7 cellular contexts compared by ENCODE assay signal in genomic region chr15:30661154-30661553, GRCh38. TPM values are rescaled to one million over a fixed set of nuclear protein-coding genes. Genes with fewer than 3 reads are reported as not detected.
DNase-seq lines count a peak whose midpoint lies in the region; FAIRE-seq and TF ChIP-seq lines count a peak whose summit lies in the region.
"Not testable (repeated sequence)": the region's sequence is repeated elsewhere in the genome, so short reads cannot be mapped to it uniquely, and the experiment has no call there.

No MANE protein-coding gene starts in this region.

- not testable (repeated sequence) for FAIRE-seq in astrocyte (lab: Jason Lieb, UNC)
- peak; percentile 46 for FAIRE-seq in endothelial cell of umbilical vein (lab: Jason Lieb, UNC)

- TF ChIP-seq CTCF in OCI-LY3 (IDR thresholded peaks at IDR 0.05; ENCODE audit: low read depth, low read length) (peak; percentile 44), astrocyte (IDR thresholded peaks at IDR 0.05; ENCODE audit: insufficient read depth, low read depth, low read length) (peak; percentile 53), osteocyte (IDR thresholded peaks at IDR 0.05) (peak; percentile 66)
- TF ChIP-seq CTCF in endothelial cell of umbilical vein (IDR thresholded peaks at IDR 0.05; ENCODE audit: extremely low read depth in 1 of 2, insufficient read depth in 1 of 2, low read depth in 1 of 2, low read length in 2 of 2), result not testable (repeated sequence)

- H2AFZ ChIP-seq in OCI-LY3 (ENCODE audit: low read depth, low read length); astrocyte (ENCODE audit: low read depth, low read length); endothelial cell of umbilical vein (ENCODE audit: low read depth, low read length): not testable (repeated sequence)

- H3K27me3 ChIP-seq in OCI-LY3 (ENCODE audit: low read depth, low read length); astrocyte (ENCODE audit: insufficient read depth, low read length); endothelial cell of umbilical vein (ENCODE audit: control insufficient read depth in 2 of 2, insufficient read depth in 2 of 2, low read length in 2 of 2): not testable (repeated sequence)

- not testable (repeated sequence) for H3K4me2 ChIP-seq in OCI-LY3 (ENCODE audit: low read length); astrocyte (ENCODE audit: low read length); endothelial cell of umbilical vein (ENCODE audit: insufficient read depth, low read length)

- H3K4me3 Mint-ChIP-seq in astrocyte (ENCODE audit: unreplicated experiment); osteocyte (ENCODE audit: unreplicated experiment): not testable (repeated sequence)

- not testable (repeated sequence) for H3K27ac Mint-ChIP-seq in astrocyte (ENCODE audit: unreplicated experiment); osteocyte (ENCODE audit: unreplicated experiment)

- DNase-seq in DMS53 (lab: John Stamatoyannopoulos, UW), result peak; percentile 38
- peak; percentile 5 for DNase-seq in Jurkat, Clone E6-1 (ENCODE audit: low read depth, low spot score)
- DNase-seq in astrocyte (ENCODE audit: low read depth); osteocyte (ENCODE audit: extremely low spot score, unreplicated experiment): not testable (repeated sequence)
- peak; percentile 32 for DNase-seq in endothelial cell of umbilical vein (ENCODE audit: low read depth, low spot score)
- peak; percentile 29 for DNase-seq in iris pigment epithelial cell (ENCODE audit: low read depth)

- H3K9me3 Mint-ChIP-seq in astrocyte (ENCODE audit: unreplicated experiment); osteocyte (ENCODE audit: unreplicated experiment): not testable (repeated sequence)

- not testable (repeated sequence) for H3K9ac ChIP-seq in OCI-LY3 (ENCODE audit: low read length); astrocyte (ENCODE audit: low read length); endothelial cell of umbilical vein (replicated peaks; ENCODE audit: extremely low read depth, insufficient read depth, low read length)

- POLR2A ChIA-PET in endothelial cell of umbilical vein (lab: Charles Lee), result not testable (repeated sequence)

- not testable (repeated sequence) for TF ChIP-seq POLR2A in endothelial cell of umbilical vein (IDR thresholded peaks at IDR 0.05; ENCODE audit: low read depth, low read length)

- H3K9me3 ChIP-seq in OCI-LY3 (ENCODE audit: insufficient read depth, low read length); astrocyte (ENCODE audit: insufficient read depth, low read depth, low read length); endothelial cell of umbilical vein (replicated peaks; ENCODE audit: control insufficient read depth, insufficient read depth, low read length): not testable (repeated sequence)

- H3K36me3 Mint-ChIP-seq in astrocyte (ENCODE audit: low read depth, unreplicated experiment); osteocyte (ENCODE audit: unreplicated experiment): not testable (repeated sequence)

- CTCF ChIA-PET in endothelial cell of umbilical vein (lab: Charles Lee), result interaction anchor here (1.5 to 1.9 kb wide), 2 partner anchors 95 to 468 kb away, joined by 3 to 5 read pairs; no protein-coding TSS in a partner anchor

- not testable (repeated sequence) for H3K27ac ChIP-seq in OCI-LY3 (ENCODE audit: low read length); astrocyte (ENCODE audit: low read depth, low read length); endothelial cell of umbilical vein (ENCODE audit: insufficient read depth, low read depth, low read length)

- dilution Hi-C loops in endothelial cell of umbilical vein (cut with MboI; ENCODE audit: extremely low pct_ligation_motif_present, low sequenced_read_pairs), result not testable (repeated sequence)

- BruUV-seq in endothelial cell of umbilical vein (replicated peaks; lab: Mats Ljungman, UMichigan), result not testable (repeated sequence)

- H3K9me1 ChIP-seq in endothelial cell of umbilical vein (replicated peaks; ENCODE audit: control insufficient read depth, extremely low read depth, insufficient read depth, low read length), result not testable (repeated sequence)

- H3K4me1 ChIP-seq in OCI-LY3 (ENCODE audit: low read length); astrocyte (ENCODE audit: insufficient read depth, low read length); endothelial cell of umbilical vein (ENCODE audit: control insufficient read depth, extremely low read depth, insufficient read depth, low read length): not testable (repeated sequence)

- H3K79me2 ChIP-seq in OCI-LY3 (ENCODE audit: low read length) (peaks cover 30% of the 10 kb centered on the region), astrocyte (ENCODE audit: insufficient read depth, low read length) (peaks cover 33% of the 10 kb centered on the region), endothelial cell of umbilical vein (ENCODE audit: control insufficient read depth, insufficient read depth, low read length) (peaks cover 35% of the 10 kb centered on the region)

- not testable (repeated sequence) for H3K4me1 Mint-ChIP-seq in astrocyte (ENCODE audit: low read depth, unreplicated experiment); osteocyte (ENCODE audit: unreplicated experiment)

- H3K36me3 ChIP-seq in OCI-LY3 (replicated peaks; ENCODE audit: low read depth, low read length), result peaks cover 18% of the 10 kb centered on the region
- not testable (repeated sequence) for H3K36me3 ChIP-seq in astrocyte (ENCODE audit: insufficient read depth, low read length); endothelial cell of umbilical vein (ENCODE audit: control insufficient read depth in 2 of 2, extremely low read depth in 1 of 2, insufficient read depth in 2 of 2, low read length in 2 of 2)

- H3K4me3 ChIP-seq in Jurkat, Clone E6-1 (ENCODE audit: low read length); OCI-LY3 (ENCODE audit: low read length); astrocyte (ENCODE audit: insufficient read depth, low read depth, low read length); endothelial cell of umbilical vein (replicated peaks in 1 of 3; ENCODE audit: insufficient read depth in 1 of 3, low read depth in 1 of 3, low read length in 3 of 3): not testable (repeated sequence)

- not testable (repeated sequence) for H4K20me1 ChIP-seq in OCI-LY3 (ENCODE audit: insufficient read depth, low read length); astrocyte (ENCODE audit: insufficient read depth, low read length); endothelial cell of umbilical vein (replicated peaks; ENCODE audit: control insufficient read depth, extremely low read depth, insufficient read depth, low read length)

- intact Hi-C loops in endothelial cell of umbilical vein (cut with micrococcal nuclease), result loop anchor here (2.0 to 10.0 kb wide), 2 partner anchors 484 to 828 kb away; no protein-coding TSS in a partner anchor

- H3K27me3 Mint-ChIP-seq in astrocyte (ENCODE audit: low read depth, unreplicated experiment); osteocyte (ENCODE audit: unreplicated experiment): not testable (repeated sequence)

RNA-seq across cellular contexts. Expression of gene GOLGA8H, which starts 57.3 kb away (rescaled TPM):
- polyA plus RNA-seq in Jurkat, Clone E6-1 (2012; ENCODE audit: insufficient read depth, insufficient read length), result 2.8 TPM
- total RNA-seq in astrocyte, result 0.32 and 0.34 TPM in 2 replicates
- 2.3 and 3.3 TPM in 2 replicates for total RNA-seq in endothelial cell of umbilical vein
- 0.29 and 0.39 TPM in 2 replicates for polyA plus RNA-seq in endothelial cell of umbilical vein
- polyA plus RNA-seq in endothelial cell of umbilical vein (2011; cell fraction: cytosol; rRNA removed), result 0.27 and 0.42 TPM in 2 replicates
- polyA plus RNA-seq in endothelial cell of umbilical vein (2011; cell fraction: nucleus; rRNA removed), result 4.6 and 5.3 TPM in 2 replicates
- polyA plus RNA-seq in endothelial cell of umbilical vein (2012), result 1.1 TPM in 2 replicates
- 0.47 and 0.58 TPM in 2 replicates for polyA minus RNA-seq in endothelial cell of umbilical vein
- not detected for polyA minus RNA-seq in endothelial cell of umbilical vein (2011; cell fraction: cytosol; rRNA and poly(A)+ RNA removed)
- polyA minus RNA-seq in endothelial cell of umbilical vein (2011; cell fraction: nucleus; rRNA and poly(A)+ RNA removed), result 0.72 and 1.4 TPM in 2 replicates
- total RNA-seq in osteocyte, result 0.89 and 1.3 TPM in 2 replicates
